29 cellular contexts compared by ENCODE assay signal in the genomic region with DNA sequence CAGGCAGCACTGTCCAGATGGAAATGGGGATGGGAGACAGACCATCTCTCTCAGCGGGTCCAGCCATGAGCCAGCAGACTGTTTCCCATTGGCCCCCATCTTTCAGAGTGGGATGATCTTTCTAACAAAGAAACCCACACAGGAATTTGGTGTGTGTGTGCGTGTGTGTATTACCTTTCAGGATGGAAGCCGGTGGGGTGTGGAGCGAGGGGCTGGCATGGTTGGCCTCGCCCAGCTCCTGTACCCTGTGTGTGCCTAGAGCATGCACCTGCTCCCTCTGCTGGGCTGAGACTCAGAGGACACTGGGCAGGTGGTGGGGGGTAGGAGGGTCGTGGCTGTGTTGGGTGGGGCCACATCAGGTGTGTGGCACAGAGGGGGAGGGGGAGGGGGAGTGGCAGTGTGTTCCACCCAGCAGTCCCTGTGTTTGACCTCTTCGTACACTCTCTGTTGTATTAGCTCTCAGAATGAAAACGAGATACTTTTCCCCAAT. TPM values are rescaled to one million over a fixed set of nuclear protein-coding genes. Genes with fewer than 3 reads are reported as not detected.
DNase-seq lines count a peak whose midpoint lies in the region; ATAC-seq, FAIRE-seq and TF ChIP-seq lines count a peak whose summit lies in the region.
"Had no signal": no experiment of that assay in that cellular context is flagged by ENCODE, and none has a peak within 500 bp of the region (broad histone marks: within the 10 kb centered on the region; RNA-seq: fewer than 3 reads in every experiment).

No MANE protein-coding gene starts in this region.

- peak overlapping the region; percentile 96 for H3K4me2 ChIP-seq in BLaER1
- no peak overlapping the region for H3K4me2 ChIP-seq in H1 (ENCODE audit: insufficient read depth in 1 of 2, low read depth in 2 of 2, low read length in 2 of 2)
- H3K4me2 ChIP-seq: A549 had no signal

- no peak overlapping the region for H2AK5ac ChIP-seq in H1 (ENCODE audit: low read depth, low read length)

- no peak overlapping the region for H3K9ac ChIP-seq in BLaER1
- no peak overlapping the region for H3K9ac ChIP-seq in H1 (replicated peaks in 1 of 4; ENCODE audit: extremely low read depth in 1 of 4, low read depth in 3 of 4, low read length in 3 of 4)

- H3K27me3 ChIP-seq in BLaER1 (no peaks in the 10 kb centered on the region), H7 (ENCODE audit: control insufficient read depth, insufficient read depth, low read length) (no peaks in the 10 kb centered on the region), H1 (replicated peaks in 1 of 4; ENCODE audit: control insufficient read depth in 3 of 4, extremely low read depth in 1 of 4, insufficient read depth in 3 of 4, low read length in 3 of 4) (no peaks in the 10 kb centered on the region), A673 (replicated peaks; ENCODE audit: insufficient read depth, low read depth, low read length, poor library complexity) (no peaks in the 10 kb centered on the region), ascending aorta (no peaks in the 10 kb centered on the region)
- H3K27me3 ChIP-seq: SJSA1 had no signal

- H2BK20ac ChIP-seq in H1 (ENCODE audit: low read length) = no peak overlapping the region

- H3K23me2 ChIP-seq in H1 (ENCODE audit: low read depth, low read length) = no peaks in the 10 kb centered on the region

- no peak for TF ChIP-seq POLR2A in H1 (IDR thresholded peaks at IDR 0.05; ENCODE audit: control extremely low read depth in 1 of 2, low read depth in 2 of 2, low read length in 2 of 2)

- no peaks in the 10 kb centered on the region for H3K79me1 ChIP-seq in H1 (ENCODE audit: low read depth, low read length)

- 0 out of 2 replicates have a peak overlapping the region, but pooled peaks have one; percentile 21 for H2BK5ac ChIP-seq in H1 (ENCODE audit: low read depth, low read length)

- H3K27ac ChIP-seq in BLaER1 = 0 out of 2 replicates have a peak overlapping the region, but pooled peaks have one; percentile 20
- no peak overlapping the region for H3K27ac ChIP-seq in H1 (ENCODE audit: low read depth, low read length)
- no peak overlapping the region for H3K27ac ChIP-seq in A673 (ENCODE audit: low read depth, low read length, poor library complexity, severe bottlenecking)
- no peak overlapping the region for H3K27ac ChIP-seq in ascending aorta
- H3K27ac ChIP-seq: A549, SJSA1 had no signal

- WGBS in H1 (ENCODE audit: extremely low coverage in 1 of 2, insufficient coverage in 1 of 2, insufficient read length in 1 of 2, insufficient replicate concordance in 2 of 2, low coverage in 1 of 2, low lambda C conversion rate in 2 of 2, missing lambda C conversion rate in 1 of 2), 2 experiments = 80% methylated on average over 8 of the region's 8 CpGs; no CpG with 5 or more reads in 1 of the 2 experiments

- no peak overlapping the region for H2BK120ac ChIP-seq in H1 (replicated peaks; ENCODE audit: low read depth, low read length)

- DNase-seq in H7 (peak; percentile 48), H1 (ENCODE audit: low read depth in 1 of 2, low spot score in 2 of 2) (no peak), posterior vena cava (ENCODE audit: low spot score) (peak; percentile 52), A673 (ENCODE audit: low spot score) (no peak), ascending aorta (ENCODE audit: low spot score in 2 of 2) (no peak), HT-29 (ENCODE audit: low spot score) (no peak), left colon (no peak)
- DNase-seq: BE2C; Caco-2; CD4-positive, alpha-beta memory T cell; DND-41; HFFc6; MM.1S; NCI-H1048; NCI-H1436 treated with DMSO at 0.1 percent for 48 hours; NCI-H1930; NCI-H2171; NCI-H345; NCI-H524; OCI-M1 had no signal

- CTCF ChIA-PET in H1 (lab: Charles Lee; ENCODE audit: partially characterized antibody) (interaction anchor here (0.6 kb wide), 1 partner anchor 199 kb away, joined by 3 read pairs; no protein-coding TSS in a partner anchor), A673 (lab: Charles Lee) (interaction anchor here (0.7 kb wide), 1 partner anchor 34 kb away, joined by 10 read pairs; no protein-coding TSS in a partner anchor)

- no peak overlapping the region for H3K4ac ChIP-seq in H1 (replicated peaks; ENCODE audit: insufficient read length, low read depth, low read length)

- peaks cover 28% of the 10 kb centered on the region for H4K20me1 ChIP-seq in BLaER1
- peaks cover 0 to 10% of the 10 kb centered on the region in 2 experiments for H4K20me1 ChIP-seq in H1 (replicated peaks in 1 of 2; ENCODE audit: control insufficient read depth in 1 of 2, insufficient read depth in 2 of 2, low read length in 2 of 2)

- intact Hi-C loops in posterior vena cava (cut with DNase I) (no loop called here), A673 (cut with micrococcal nuclease; ENCODE audit: unreplicated experiment) (loop anchor here (5.0 kb wide), 1 partner anchor 192 kb away; no protein-coding TSS in a partner anchor), ascending aorta (cut with DNase I) (loop anchor here (5.0 kb wide), 1 partner anchor 82 kb away; no protein-coding TSS in a partner anchor), left colon (cut with DNase I, micrococcal nuclease) (no loop called here)

- ATAC-seq in left colon = no peak
- ATAC-seq: A549, GM12878, HepG2, K562, Right ventricle myocardium inferior had no signal

- no peak overlapping the region for H2BK15ac ChIP-seq in H1 (ENCODE audit: low read length)

- H3K79me2 ChIP-seq in H1 (ENCODE audit: control insufficient read depth in 1 of 2, insufficient read depth in 2 of 2, low read length in 2 of 2) = no peaks in the 10 kb centered on the region

- H3K9me3 ChIP-seq in BLaER1 (no peaks in the 10 kb centered on the region), H1 (ENCODE audit: insufficient read depth in 2 of 2, low read depth in 1 of 2, low read length in 1 of 2) (no peaks in the 10 kb centered on the region), A673 (ENCODE audit: low read depth, low read length, poor library complexity, severe bottlenecking) (no peaks in the 10 kb centered on the region), ascending aorta (no peaks in the 10 kb centered on the region)
- H3K9me3 ChIP-seq: A549, BE2C, Caco-2, SJSA1 had no signal

- H3K56ac ChIP-seq in H1 (replicated peaks; ENCODE audit: insufficient read length, low read depth, low read length) = no peak overlapping the region

- H3K4me3 ChIP-seq in BLaER1 = no peak overlapping the region
- H3K4me3 ChIP-seq in H7 (ENCODE audit: insufficient read depth, low read depth, low read length) = no peak overlapping the region
- H3K4me3 ChIP-seq in H1 (ENCODE audit: extremely low read depth in 1 of 4, insufficient read depth in 2 of 4, low read depth in 3 of 4, low read length in 4 of 4) = no peak overlapping the region
- no peak overlapping the region for H3K4me3 ChIP-seq in A673 (ENCODE audit: low read depth, low read length, poor library complexity, severe bottlenecking)
- H3K4me3 ChIP-seq in ascending aorta = no peak overlapping the region
- H3K4me3 ChIP-seq: A549, GM12878, K562, SJSA1 had no signal

- BruUV-seq in A673 (replicated peaks; lab: Mats Ljungman, UMichigan) = no TSS peak

- TF ChIP-seq EP300 in H1 (IDR thresholded peaks at IDR 0.05; ENCODE audit: borderline replicate concordance in 1 of 2, low read depth in 2 of 2, low read length in 2 of 2) = no peak

- no peak overlapping the region for H2AFZ ChIP-seq in H1 (ENCODE audit: low read length)

- TF ChIP-seq CTCF in H1 (IDR thresholded peaks at IDR 0.05; ENCODE audit: control extremely low read depth in 1 of 3, insufficient read depth in 1 of 3, low read depth in 1 of 3, low read length in 3 of 3) (no peak), A673 (conservative IDR thresholded peaks at IDR 0.05; ENCODE audit: low read depth, low read length) (no peak), ascending aorta (IDR thresholded peaks at IDR 0.05) (no peak)

- POLR2A ChIA-PET in H1 (lab: Charles Lee; ENCODE audit: partially characterized antibody) = interaction anchor here (1.0 to 1.2 kb wide), 2 partner anchors 18 to 81 kb away, joined by 3 read pairs; no protein-coding TSS in a partner anchor
- POLR2A ChIA-PET in A673 (lab: Charles Lee; ENCODE audit: low non-redundant PET) = no interaction called here

- H4K8ac ChIP-seq in H1 (ENCODE audit: extremely low read depth, insufficient read depth, low read length) = no peak overlapping the region

- no peak overlapping the region for H3K23ac ChIP-seq in H1 (ENCODE audit: insufficient read length)

- no peak overlapping the region for H3K14ac ChIP-seq in H1 (ENCODE audit: insufficient read length)

- H4K91ac ChIP-seq in H1 (replicated peaks; ENCODE audit: insufficient read length, low read length) = no peak overlapping the region

- no peak overlapping the region for H3K18ac ChIP-seq in H1 (ENCODE audit: extremely low read depth, low read length)

- H2BK12ac ChIP-seq in H1 (ENCODE audit: low read depth, low read length) = no peak overlapping the region

- H3K36me3 ChIP-seq in BLaER1 (peaks cover 15% of the 10 kb centered on the region), H7 (replicated peaks; ENCODE audit: control insufficient read depth, insufficient read depth, low read length) (peaks cover 16% of the 10 kb centered on the region), H1 (ENCODE audit: control insufficient read depth in 2 of 4, insufficient read depth in 4 of 4, low read length in 3 of 4) (peaks cover 1 to 21% (median 12%) of the 10 kb centered on the region in 4 experiments; a peak in 7 of 8 replicates), A673 (ENCODE audit: insufficient read depth, low read length, poor library complexity, severe bottlenecking) (peaks cover 7% of the 10 kb centered on the region), ascending aorta (peaks cover 0 to 13% of the 10 kb centered on the region in 2 donors)
- H3K36me3 ChIP-seq: BE2C had no signal

- FAIRE-seq in H1 (lab: Jason Lieb, UNC) = no peak
- FAIRE-seq: A549, GM12878, H54, HepG2, K562, RCC 7860 had no signal

- H3K4me1 ChIP-seq in BLaER1 (peaks cover 99% of the 10 kb centered on the region), H1 (replicated peaks in 1 of 4; ENCODE audit: control insufficient read depth in 3 of 4, insufficient read depth in 4 of 4, low read length in 3 of 4) (peaks cover 0 to 5% (median 2%) of the 10 kb centered on the region in 4 experiments; a peak in 4 of 7 replicates), A673 (ENCODE audit: insufficient read depth, low read length, poor library complexity, severe bottlenecking) (peaks cover 1% of the 10 kb centered on the region), ascending aorta (peaks cover 0 to 4% of the 10 kb centered on the region in 2 donors)
- H3K4me1 ChIP-seq: A549, Caco-2 had no signal

- no peak for TF ChIP-seq RAD21 in H1 (IDR thresholded peaks at IDR 0.05 in 1 of 2, conservative IDR thresholded peaks at IDR 0.05 in 1 of 2; ENCODE audit: low read depth in 2 of 2, low read length in 2 of 2)

- no peak overlapping the region for H4K5ac ChIP-seq in H1 (ENCODE audit: insufficient read length, low read depth, low read length)

RNA-seq across cellular contexts. Expression of gene TSPAN9, which starts 33.0 kb away (rescaled TPM):
- 20.5 and 22.4 TPM in 2 replicates for total RNA-seq in H7 (2014; rRNA removed; shearing (Covaris generic))
- 26.1 and 29.1 TPM in 2 replicates for total RNA-seq in H1 (2021; fragmentation: NEBNext Ultra II Directional; extraction: Animal tissue kit (Norgen Biotek cat#: 25700))
- 11.5 and 20.7 TPM in 2 replicates for polyA plus RNA-seq in H1 (2011; rRNA removed)
- 18.5 TPM for polyA plus RNA-seq in H1 (2011; cell fraction: cytosol; rRNA removed)
- 28.8 TPM for polyA plus RNA-seq in H1 (2011; cell fraction: nucleus; rRNA removed)
- 12.7 to 19.8 TPM (median 17.2 TPM) in 4 replicates for polyA plus RNA-seq in H1 (2012, experiment 1 of 2)
- 14.9 TPM for polyA plus RNA-seq in H1 (2012, experiment 2 of 2)
- 20.1 TPM for polyA plus RNA-seq in H1 (2013, experiment 1 of 2)
- polyA plus RNA-seq in H1 (2013, experiment 2 of 2) = 22.9 TPM
- polyA minus RNA-seq in H1 (2011; rRNA and poly(A)+ RNA removed) = 22.9 and 41.1 TPM in 2 replicates
- polyA minus RNA-seq in H1 (2011; cell fraction: cytosol; rRNA and poly(A)+ RNA removed) = 7.2 TPM
- 17.2 TPM for polyA minus RNA-seq in H1 (2011; cell fraction: nucleus; rRNA and poly(A)+ RNA removed)
- total RNA-seq in posterior vena cava (10 to 100 TPM; 34.2 to 38.5 TPM), A673 (2021) (35.5 and 41.9 TPM in 2 replicates), ascending aorta (109 TPM), left colon (1 to 10 TPM; 7.1 to 9.6 TPM)
- total RNA-seq in HT-29 (2014; rRNA removed; shearing (Covaris generic)) = 11.3 and 12.0 TPM in 2 replicates
- polyA plus RNA-seq: CD4-positive, alpha-beta memory T cell had no signal

Comparison
In these comparisons a context has a peak if more than half of its experiments do, and no peak if none do; other contexts are left out.
1. DNase-seq: peak in H7 (single experiment) and posterior vena cava (single experiment); none in H1 (0 of 2), A673 (single experiment), ascending aorta (0 of 2), HT-29 (single experiment) and left colon (0 of 2).
2. intact Hi-C loops: an anchor here in A673 (5.0 kb wide) and ascending aorta (5.0 kb wide); none called in posterior vena cava and left colon.